ENCODE assay signal across 43 cellular contexts in genomic region chr21:14236180-14236579, GRCh38. TPM values are rescaled to one million over a fixed set of nuclear protein-coding genes. Genes with fewer than 3 reads are reported as not detected.
"Had no signal": no experiment of that assay in that cellular context is flagged by ENCODE, and none has a peak within 500 bp of the region (broad histone marks: within the 10 kb centered on the region; RNA-seq: fewer than 3 reads in every experiment).

No MANE protein-coding gene starts in this region.

- H3K9me3 ChIP-seq: ascending aorta, body of pancreas, breast epithelium had no signal

- DNase-seq: activated effector memory CD4-positive, alpha-beta T cell treated with anti-CD3 and anti-CD28 coated beads, Interleukin-2, amount 50 U/mL, for 16 hours; activated effector memory CD4-positive, alpha-beta T cell treated with Interleukin-2 at 50 U/mL for 16 hours; activated gamma-delta T cell; activated gamma-delta T cell treated with Interleukin-2 at 50 U/mL for 16 hours; activated naive CD4-positive, alpha-beta T cell; activated naive CD4-positive, alpha-beta T cell treated with anti-CD3 and anti-CD28 coated beads for 36 hours; activated naive CD4-positive, alpha-beta T cell treated with anti-CD3 and anti-CD28 coated beads, Interleukin-2, amount 10 ng/mL, durations not matched to agents 7 days and 5 days; activated naive CD4-positive, alpha-beta T cell treated with anti-CD3 and anti-CD28 coated beads, Interleukin-2, amount 50 U/mL, for 16 hours; activated naive CD4-positive, alpha-beta T cell treated with Interleukin-2 at 50 U/mL for 16 hours; activated naive CD8-positive, alpha-beta T cell treated with anti-CD3 and anti-CD28 coated beads for 36 hours; activated naive CD8-positive, alpha-beta T cell treated with anti-CD3 and anti-CD28 coated beads, Interleukin-2, amount 10 ng/mL, durations not matched to agents 7 days and 5 days; activated naive CD8-positive, alpha-beta T cell treated with anti-CD3 and anti-CD28 coated beads, Interleukin-2, amount 50 U/mL, for 24 hours; activated T-cell treated with anti-CD3 and anti-CD28 coated beads, Interleukin-2, amount 50 U/mL, for 24 hours; activated T-cell treated with anti-CD3 and anti-CD28 coated beads, Interleukin-2, amount 50 U/mL, for 4 hours; activated T-cell treated with anti-CD3 and anti-CD28 coated beads, Interleukin-2, amount 50 U/mL, for 48 hours; activated T-cell treated with anti-CD3 and anti-CD28 coated beads, Interleukin-2, amount 50 U/mL, for 72 hours; adrenal gland; amniotic stem cell; amygdala; anterior cingulate cortex; aorta; body of pancreas; brain microvascular endothelial cell; caudate nucleus; central memory CD4-positive, alpha-beta T cell; cerebellar nuclear complex had no signal

- H3K9me3 Mint-ChIP-seq: activated naive CD4-positive, alpha-beta T cell treated with anti-CD3 and anti-CD28 coated beads for 36 hours; activated naive CD4-positive, alpha-beta T cell treated with anti-CD3 and anti-CD28 coated beads, Interleukin-2, amount 10 ng/mL, durations not matched to agents 7 days and 5 days; activated naive CD4-positive, alpha-beta T cell treated with anti-CD3 and anti-CD28 coated beads, Interleukin-2, amount 50 U/mL, for 24 hours; activated naive CD4-positive, alpha-beta T cell treated with anti-CD3 and anti-CD28 coated beads, Interleukin-2, amount 50 U/mL, for 72 hours; activated naive CD8-positive, alpha-beta T cell treated with anti-CD3 and anti-CD28 coated beads, Interleukin-2, amount 10 ng/mL, durations not matched to agents 7 days and 5 days; activated naive CD8-positive, alpha-beta T cell treated with anti-CD3 and anti-CD28 coated beads, Interleukin-2, amount 50 U/mL, for 24 hours; activated T-cell treated with anti-CD3 and anti-CD28 coated beads, Interleukin-2, amount 50 U/mL, for 24 hours; activated T-cell treated with anti-CD3 and anti-CD28 coated beads, Interleukin-2, amount 50 U/mL, for 4 hours; activated T-helper 1 cell treated with anti-CD3 and anti-CD28 coated beads, Interleukin-12 subunit alpha, Interleukin-12 subunit beta, Interleukin-2, Interleukin-4 antibody, amounts not matched to agents 30 ng/mL and 10 ng/mL and 1 ng/mL, durations not matched to agents 14 hours and 24 hours and 36 hours; activated T-helper 17 cell treated with anti-CD3 and anti-CD28 coated beads, Interleukin-2, amount 50 U/mL, for 72 hours; activated T-helper 2 cell treated with anti-CD3 and anti-CD28 coated beads, Interferon-gamma antibody, Interleukin-2, Interleukin-4, amounts not matched to agents 10 μg/mL and 5 μg/mL and 100 μg/mL, durations not matched to agents 14 hours and 24 hours and 36 hours; brain; central memory CD8-positive, alpha-beta T cell had no signal

- H3K4me3 Mint-ChIP-seq: activated naive CD4-positive, alpha-beta T cell treated with anti-CD3 and anti-CD28 coated beads for 36 hours; activated naive CD4-positive, alpha-beta T cell treated with anti-CD3 and anti-CD28 coated beads, Interleukin-2, amount 10 ng/mL, durations not matched to agents 7 days and 5 days; activated naive CD4-positive, alpha-beta T cell treated with anti-CD3 and anti-CD28 coated beads, Interleukin-2, amount 50 U/mL, for 24 hours; activated naive CD8-positive, alpha-beta T cell; activated naive CD8-positive, alpha-beta T cell treated with anti-CD3 and anti-CD28 coated beads for 36 hours; activated naive CD8-positive, alpha-beta T cell treated with anti-CD3 and anti-CD28 coated beads, Interleukin-2, amount 10 ng/mL, durations not matched to agents 7 days and 5 days; activated naive CD8-positive, alpha-beta T cell treated with anti-CD3 and anti-CD28 coated beads, Interleukin-2, amount 50 U/mL, for 24 hours; activated T-cell treated with anti-CD3 and anti-CD28 coated beads, Interleukin-2, amount 50 U/mL, for 24 hours; activated T-cell treated with anti-CD3 and anti-CD28 coated beads, Interleukin-2, amount 50 U/mL, for 4 hours; activated T-cell treated with anti-CD3 and anti-CD28 coated beads, Interleukin-2, amount 50 U/mL, for 72 hours; activated T-helper 1 cell treated with anti-CD3 and anti-CD28 coated beads, Interleukin-12 subunit alpha, Interleukin-12 subunit beta, Interleukin-2, Interleukin-4 antibody, amounts not matched to agents 30 ng/mL and 10 ng/mL and 1 ng/mL, durations not matched to agents 14 hours and 24 hours and 36 hours; activated T-helper 17 cell treated with anti-CD3 and anti-CD28 coated beads, Interleukin-2, amount 50 U/mL, for 72 hours; brain; central memory CD8-positive, alpha-beta T cell had no signal

- H3K36me3 ChIP-seq: adrenal gland, ascending aorta, brain microvascular endothelial cell, breast epithelium, cardiac muscle cell had no signal

- H3K27ac Mint-ChIP-seq: activated naive CD4-positive, alpha-beta T cell treated with anti-CD3 and anti-CD28 coated beads for 36 hours; activated naive CD4-positive, alpha-beta T cell treated with anti-CD3 and anti-CD28 coated beads, Interleukin-2, amount 10 ng/mL, durations not matched to agents 7 days and 5 days; activated naive CD4-positive, alpha-beta T cell treated with anti-CD3 and anti-CD28 coated beads, Interleukin-2, amount 50 U/mL, for 24 hours; activated naive CD4-positive, alpha-beta T cell treated with anti-CD3 and anti-CD28 coated beads, Interleukin-2, amount 50 U/mL, for 72 hours; activated naive CD8-positive, alpha-beta T cell; activated naive CD8-positive, alpha-beta T cell treated with anti-CD3 and anti-CD28 coated beads for 36 hours; activated naive CD8-positive, alpha-beta T cell treated with anti-CD3 and anti-CD28 coated beads, Interleukin-2, amount 10 ng/mL, durations not matched to agents 7 days and 5 days; activated naive CD8-positive, alpha-beta T cell treated with anti-CD3 and anti-CD28 coated beads, Interleukin-2, amount 50 U/mL, for 24 hours; activated T-cell treated with anti-CD3 and anti-CD28 coated beads, Interleukin-2, amount 50 U/mL, for 24 hours; activated T-cell treated with anti-CD3 and anti-CD28 coated beads, Interleukin-2, amount 50 U/mL, for 72 hours; activated T-helper 1 cell treated with anti-CD3 and anti-CD28 coated beads, Interleukin-12 subunit alpha, Interleukin-12 subunit beta, Interleukin-2, Interleukin-4 antibody, amounts not matched to agents 30 ng/mL and 10 ng/mL and 1 ng/mL, durations not matched to agents 14 hours and 24 hours and 36 hours; activated T-helper 17 cell treated with anti-CD3 and anti-CD28 coated beads, Interleukin-2, amount 50 U/mL, for 72 hours; activated T-helper 2 cell treated with anti-CD3 and anti-CD28 coated beads, Interferon-gamma antibody, Interleukin-2, Interleukin-4, amounts not matched to agents 10 μg/mL and 5 μg/mL and 100 μg/mL, durations not matched to agents 14 hours and 24 hours and 36 hours; brain had no signal

- H3K4me1 ChIP-seq: adrenal gland, ascending aorta, body of pancreas, breast epithelium had no signal

- ATAC-seq: activated naive CD4-positive, alpha-beta T cell treated with anti-CD3 and anti-CD28 coated beads, Interleukin-2, amount 50 U/mL, for 72 hours; activated naive CD8-positive, alpha-beta T cell treated with anti-CD3 and anti-CD28 coated beads, Interleukin-2, amount 50 U/mL, for 24 hours; activated T-cell treated with anti-CD3 and anti-CD28 coated beads, Interleukin-2, amount 50 U/mL, for 4 hours; activated T-cell treated with anti-CD3 and anti-CD28 coated beads, Interleukin-2, amount 50 U/mL, for 72 hours; activated T-helper 17 cell treated with anti-CD3 and anti-CD28 coated beads, Interleukin-2, amount 50 U/mL, for 72 hours; body of pancreas had no signal

- H3K27me3 Mint-ChIP-seq: activated naive CD4-positive, alpha-beta T cell treated with anti-CD3 and anti-CD28 coated beads, Interleukin-2, amount 10 ng/mL, durations not matched to agents 7 days and 5 days; activated naive CD8-positive, alpha-beta T cell; activated naive CD8-positive, alpha-beta T cell treated with anti-CD3 and anti-CD28 coated beads for 36 hours; brain had no signal

- H3K27ac ChIP-seq: adrenal gland, ascending aorta, body of pancreas, brain microvascular endothelial cell, breast epithelium, cardiac muscle cell had no signal

- H3K27me3 ChIP-seq: adrenal gland, ascending aorta, body of pancreas, brain microvascular endothelial cell, breast epithelium, cardiac muscle cell had no signal

- H3K36me3 Mint-ChIP-seq: activated naive CD4-positive, alpha-beta T cell treated with anti-CD3 and anti-CD28 coated beads, Interleukin-2, amount 10 ng/mL, durations not matched to agents 7 days and 5 days; activated naive CD4-positive, alpha-beta T cell treated with anti-CD3 and anti-CD28 coated beads, Interleukin-2, amount 50 U/mL, for 24 hours; activated naive CD4-positive, alpha-beta T cell treated with anti-CD3 and anti-CD28 coated beads, Interleukin-2, amount 50 U/mL, for 72 hours; activated naive CD8-positive, alpha-beta T cell treated with anti-CD3 and anti-CD28 coated beads for 36 hours; activated naive CD8-positive, alpha-beta T cell treated with anti-CD3 and anti-CD28 coated beads, Interleukin-2, amount 10 ng/mL, durations not matched to agents 7 days and 5 days; brain had no signal

- H3K4me3 ChIP-seq: adrenal gland, ascending aorta, body of pancreas, breast epithelium, cardiac muscle cell had no signal

- H3K4me1 Mint-ChIP-seq: activated naive CD4-positive, alpha-beta T cell treated with anti-CD3 and anti-CD28 coated beads, Interleukin-2, amount 10 ng/mL, durations not matched to agents 7 days and 5 days; activated naive CD8-positive, alpha-beta T cell treated with anti-CD3 and anti-CD28 coated beads, Interleukin-2, amount 10 ng/mL, durations not matched to agents 7 days and 5 days; activated T-helper 17 cell treated with anti-CD3 and anti-CD28 coated beads, Interleukin-2, amount 50 U/mL, for 72 hours; brain; central memory CD8-positive, alpha-beta T cell had no signal

RNA-seq across cellular contexts. Expression of gene RBM11, which starts 20.2 kb away (rescaled TPM):
- total RNA-seq: ascending aorta, chondrocyte had no signal

RNA-seq across cellular contexts. Expression of gene LIPI, which starts 25.4 kb away (rescaled TPM):
- total RNA-seq: activated naive CD4-positive, alpha-beta T cell treated with anti-CD3 and anti-CD28 coated beads for 36 hours; activated naive CD4-positive, alpha-beta T cell treated with anti-CD3 and anti-CD28 coated beads, Interleukin-2, amount 50 U/mL, for 72 hours; activated naive CD8-positive, alpha-beta T cell treated with anti-CD3 and anti-CD28 coated beads for 36 hours; activated naive CD8-positive, alpha-beta T cell treated with anti-CD3 and anti-CD28 coated beads, Interleukin-2, amount 10 ng/mL, durations not matched to agents 7 days and 5 days; activated T-cell treated with anti-CD3 and anti-CD28 coated beads, Interleukin-2, amount 50 U/mL, for 4 hours; activated T-cell treated with anti-CD3 and anti-CD28 coated beads, Interleukin-2, amount 50 U/mL, for 72 hours; activated T-helper 1 cell treated with anti-CD3 and anti-CD28 coated beads, Interleukin-12 subunit alpha, Interleukin-12 subunit beta, Interleukin-2, Interleukin-4 antibody, amounts not matched to agents 30 ng/mL and 10 ng/mL and 1 ng/mL, durations not matched to agents 14 hours and 24 hours and 36 hours; activated T-helper 17 cell treated with anti-CD3 and anti-CD28 coated beads, Interleukin-2, amount 50 U/mL, for 72 hours; activated T-helper 2 cell treated with anti-CD3 and anti-CD28 coated beads, Interferon-gamma antibody, Interleukin-2, Interleukin-4, amounts not matched to agents 10 μg/mL and 5 μg/mL and 100 μg/mL, durations not matched to agents 14 hours and 24 hours and 36 hours; adrenal gland; aorta; ascending aorta; astrocyte; body of pancreas; breast epithelium; bronchial epithelial cell; cardiac muscle cell; cardiac septum; cerebellum; chondrocyte had no signal
- polyA plus RNA-seq: adipose tissue, adrenal gland, aorta, cardiac muscle cell had no signal
